ENCODE assay signal across 19 cellular contexts in genomic region chr5:62692946-62693713, GRCh38.
DNase-seq lines count a peak whose midpoint lies in the region; ATAC-seq and TF ChIP-seq lines count a peak whose summit lies in the region.
"Had no signal": no experiment of that assay in that cellular context is flagged by ENCODE, and none has a peak within 500 bp of the region (broad histone marks: within the 10 kb centered on the region; RNA-seq: fewer than 3 reads in every experiment).

No MANE protein-coding gene starts in this region.

- TF ChIP-seq EP300 in gastroesophageal sphincter (IDR thresholded peaks at IDR 0.05): no peak

- DNase-seq in NCI-H2029 (lab: John Stamatoyannopoulos, UW) (peak; percentile 82), NCI-H2029 treated with DMSO at 0.1 percent for 48 hours (lab: John Stamatoyannopoulos, UW) (no peak), DMS53 (lab: John Stamatoyannopoulos, UW) (peak; percentile 65), HT1080 (ENCODE audit: low read depth) (peak; percentile 2), RKO (ENCODE audit: low spot score) (peak; percentile 22), OCI-M1 (lab: John Stamatoyannopoulos, UW) (no peak)
- DNase-seq: Caco-2; CD4-positive, alpha-beta T cell; DND-41; Kasumi-1; MG63; NCI-H1092; NCI-H1694 treated with DMSO at 0.1 percent for 48 hours; NCI-H2171 treated with DMSO at 0.1 percent for 48 hours; NCI-H524; Peyer's patch; Right ventricle myocardium superior had no signal

- WGBS in gastroesophageal sphincter (ENCODE audit: low coverage in 1 of 2), 2 donors: 87% methylated on average over 5 of the region's 5 CpGs; no CpG with 5 or more reads in 1 of the 2 donors

- TF ChIP-seq POLR2A in gastroesophageal sphincter (IDR thresholded peaks at IDR 0.05): no peak

- H3K4me3 ChIP-seq in gastroesophageal sphincter: no peak overlapping the region
- H3K4me3 ChIP-seq: MG63, Peyer's patch had no signal

- no peaks in the 10 kb centered on the region for H3K9me3 ChIP-seq in gastroesophageal sphincter
- H3K9me3 ChIP-seq: Caco-2, MG63 had no signal

- TF ChIP-seq CTCF in gastroesophageal sphincter (IDR thresholded peaks at IDR 0.05): no peak

- H3K27ac ChIP-seq in gastroesophageal sphincter: no peak overlapping the region
- H3K27ac ChIP-seq: Peyer's patch had no signal

- H3K4me1 ChIP-seq in gastroesophageal sphincter: no peaks in the 10 kb centered on the region
- H3K4me1 ChIP-seq: Caco-2, Peyer's patch had no signal

- H3K27me3 ChIP-seq in gastroesophageal sphincter: no peaks in the 10 kb centered on the region
- H3K27me3 ChIP-seq: MG63, Peyer's patch had no signal

- ATAC-seq in gastroesophageal sphincter (no peak), GM21786 (IDR thresholded peaks at IDR 0.05; ENCODE audit: unreplicated experiment) (no peak)

- no peaks in the 10 kb centered on the region for H3K36me3 ChIP-seq in gastroesophageal sphincter
- H3K36me3 ChIP-seq: MG63, Peyer's patch had no signal

Comparison
In these comparisons a context has a peak if more than half of its experiments do, and no peak if none do; other contexts are left out.
1. DNase-seq: peak in NCI-H2029 (single experiment), DMS53 (single experiment), HT1080 (single experiment) and RKO (single experiment); none in NCI-H2029 treated with DMSO at 0.1 percent for 48 hours (single experiment) and OCI-M1 (single experiment).